In the genomic region with DNA sequence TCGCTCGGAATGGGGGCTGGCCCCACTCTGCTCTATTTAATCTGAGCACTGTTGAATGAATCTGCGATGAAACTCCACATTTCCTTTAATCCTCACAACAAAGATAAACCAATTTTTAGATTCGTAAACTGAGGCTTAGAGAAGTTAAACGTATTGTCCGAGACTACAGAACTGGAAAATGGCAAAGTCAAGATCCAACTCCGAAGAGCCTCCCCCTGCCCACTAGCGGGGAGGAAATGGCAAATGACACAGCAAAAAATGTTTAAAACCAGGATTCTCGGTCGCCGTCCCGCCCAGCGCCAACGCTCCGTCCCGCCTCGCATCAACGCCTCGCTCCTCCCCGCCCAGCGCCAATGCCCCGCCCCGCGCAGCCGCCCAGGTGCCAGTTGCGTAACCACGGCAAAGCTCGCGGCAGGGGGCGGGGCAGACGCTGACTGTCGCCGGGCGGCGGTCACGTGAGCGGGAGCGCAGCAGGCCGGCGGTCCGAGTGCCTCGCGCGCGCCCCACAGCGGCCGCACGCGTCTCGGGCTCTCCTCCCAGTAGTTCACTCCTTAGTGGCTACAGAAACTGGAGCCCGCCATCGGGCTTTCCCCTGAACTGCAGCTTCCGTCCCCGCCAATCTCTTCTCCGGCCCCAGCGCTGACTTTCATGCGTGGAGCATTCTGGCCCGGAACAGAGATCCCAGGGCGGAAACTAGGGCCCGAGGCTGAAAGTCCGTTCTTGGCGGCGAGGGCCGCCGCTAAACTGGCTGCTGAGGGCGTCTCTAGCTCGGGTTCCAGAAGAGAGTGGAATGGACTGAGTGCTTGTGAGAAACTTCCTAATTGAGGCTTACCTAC, we compare ENCODE assay signal across 1 cellular context.
TF ChIP-seq lines count a peak whose summit lies in the region.

No MANE protein-coding gene starts in this region.

TF ChIP-seq in HepG2, 621 proteins besides CTCF, POLR2A, EP300 and RAD21 (continued from another document and continues in another):
- peak; percentile 53; the same call in 1 of the 2 replicates for TF ChIP-seq RARA (CRISPR knock-in tag; IDR thresholded peaks at IDR 0.05)
- TF ChIP-seq ZNF501 (CRISPR knock-in tag; IDR thresholded peaks at IDR 0.05): peak; percentile 69
- TF ChIP-seq ZNF607 (CRISPR knock-in tag; IDR thresholded peaks at IDR 0.05; ENCODE audit: borderline replicate concordance): peak; percentile 90; the same call in 1 of the 2 replicates
- TF ChIP-seq NCOR1 (IDR thresholded peaks at IDR 0.05; ENCODE audit: borderline replicate concordance, low read length): no peak; the same call in 1 of the 2 replicates
- TF ChIP-seq CC2D1A (CRISPR knock-in tag; IDR thresholded peaks at IDR 0.05): no peak
- TF ChIP-seq ETV6 (CRISPR knock-in tag; conservative IDR thresholded peaks at IDR 0.05): peak; percentile 66; the same call in 1 of the 2 replicates
- peak; percentile 85; the same call in 1 of the 2 replicates for TF ChIP-seq NFKB2 (CRISPR knock-in tag; IDR thresholded peaks at IDR 0.05; ENCODE audit: borderline replicate concordance)
- no peak for TF ChIP-seq ZNF775 (CRISPR knock-in tag; IDR thresholded peaks at IDR 0.05; ENCODE audit: borderline replicate concordance)
- TF ChIP-seq FOXJ3 (CRISPR knock-in tag; IDR thresholded peaks at IDR 0.05; ENCODE audit: borderline replicate concordance): 0 out of 2 replicates have a peak, but pooled peaks have one; percentile 26
- no peak for TF ChIP-seq PRMT3 (CRISPR knock-in tag; IDR thresholded peaks at IDR 0.05; ENCODE audit: borderline replicate concordance, low read depth)
- no peak for TF ChIP-seq ZFP37 (CRISPR knock-in tag; IDR thresholded peaks at IDR 0.05; ENCODE audit: borderline replicate concordance)
- no peak for TF ChIP-seq SMAD9 (CRISPR knock-in tag; IDR thresholded peaks at IDR 0.05)
- TF ChIP-seq ZNF253 (CRISPR knock-in tag; IDR thresholded peaks at IDR 0.05; ENCODE audit: borderline replicate concordance): 0 out of 2 replicates have a peak, but pooled peaks have one; percentile 43
- no peak for TF ChIP-seq RCOR2 (CRISPR knock-in tag; IDR thresholded peaks at IDR 0.05)
- peak; percentile 69 for TF ChIP-seq ZFY (CRISPR knock-in tag; IDR thresholded peaks at IDR 0.05)
- TF ChIP-seq, protein P1, sequence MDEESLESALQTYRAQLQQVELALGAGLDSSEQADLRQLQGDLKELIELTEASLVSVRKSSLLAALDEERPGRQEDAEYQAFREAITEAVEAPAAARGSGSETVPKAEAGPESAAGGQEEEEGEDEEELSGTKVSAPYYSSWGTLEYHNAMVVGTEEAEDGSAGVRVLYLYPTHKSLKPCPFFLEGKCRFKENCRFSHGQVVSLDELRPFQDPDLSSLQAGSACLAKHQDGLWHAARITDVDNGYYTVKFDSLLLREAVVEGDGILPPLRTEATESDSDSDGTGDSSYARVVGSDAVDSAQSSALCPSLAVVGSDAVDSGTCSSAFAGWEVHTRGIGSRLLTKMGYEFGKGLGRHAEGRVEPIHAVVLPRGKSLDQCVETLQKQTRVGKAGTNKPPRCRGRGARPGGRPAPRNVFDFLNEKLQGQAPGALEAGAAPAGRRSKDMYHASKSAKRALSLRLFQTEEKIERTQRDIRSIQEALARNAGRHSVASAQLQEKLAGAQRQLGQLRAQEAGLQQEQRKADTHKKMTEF (CRISPR knock-in tag; IDR thresholded peaks at IDR 0.05): peak; percentile 96
- TF ChIP-seq NFIB (CRISPR knock-in tag; IDR thresholded peaks at IDR 0.05; ENCODE audit: borderline replicate concordance): no peak
- no peak for TF ChIP-seq ZFP36L2 (CRISPR knock-in tag; IDR thresholded peaks at IDR 0.05)
- TF ChIP-seq POGZ (CRISPR knock-in tag; IDR thresholded peaks at IDR 0.05): peak; percentile 82
- no peak for TF ChIP-seq ZNF510 (CRISPR knock-in tag; IDR thresholded peaks at IDR 0.05; ENCODE audit: low read depth)
- TF ChIP-seq, protein P2, sequence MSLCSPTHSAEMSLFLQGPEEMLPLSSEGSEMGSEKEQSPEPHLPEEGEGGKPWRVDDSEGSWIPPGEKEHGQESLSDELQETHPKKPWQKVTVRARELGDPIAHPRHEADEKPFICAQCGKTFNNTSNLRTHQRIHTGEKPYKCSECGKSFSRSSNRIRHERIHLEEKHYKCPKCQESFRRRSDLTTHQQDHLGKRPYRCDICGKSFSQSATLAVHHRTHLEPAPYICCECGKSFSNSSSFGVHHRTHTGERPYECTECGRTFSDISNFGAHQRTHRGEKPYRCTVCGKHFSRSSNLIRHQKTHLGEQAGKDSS (CRISPR knock-in tag; IDR thresholded peaks at IDR 0.05; ENCODE audit: borderline replicate concordance, low read depth): peak; percentile 65; the same call in 1 of the 2 replicates
- TF ChIP-seq, protein P3, sequence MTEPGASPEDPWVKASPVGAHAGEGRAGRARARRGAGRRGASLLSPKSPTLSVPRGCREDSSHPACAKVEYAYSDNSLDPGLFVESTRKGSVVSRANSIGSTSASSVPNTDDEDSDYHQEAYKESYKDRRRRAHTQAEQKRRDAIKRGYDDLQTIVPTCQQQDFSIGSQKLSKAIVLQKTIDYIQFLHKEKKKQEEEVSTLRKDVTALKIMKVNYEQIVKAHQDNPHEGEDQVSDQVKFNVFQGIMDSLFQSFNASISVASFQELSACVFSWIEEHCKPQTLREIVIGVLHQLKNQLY (CRISPR knock-in tag; IDR thresholded peaks at IDR 0.05): peak; percentile 91
- no peak for TF ChIP-seq ARNT (IDR thresholded peaks at IDR 0.05)
- TF ChIP-seq, protein P4, sequence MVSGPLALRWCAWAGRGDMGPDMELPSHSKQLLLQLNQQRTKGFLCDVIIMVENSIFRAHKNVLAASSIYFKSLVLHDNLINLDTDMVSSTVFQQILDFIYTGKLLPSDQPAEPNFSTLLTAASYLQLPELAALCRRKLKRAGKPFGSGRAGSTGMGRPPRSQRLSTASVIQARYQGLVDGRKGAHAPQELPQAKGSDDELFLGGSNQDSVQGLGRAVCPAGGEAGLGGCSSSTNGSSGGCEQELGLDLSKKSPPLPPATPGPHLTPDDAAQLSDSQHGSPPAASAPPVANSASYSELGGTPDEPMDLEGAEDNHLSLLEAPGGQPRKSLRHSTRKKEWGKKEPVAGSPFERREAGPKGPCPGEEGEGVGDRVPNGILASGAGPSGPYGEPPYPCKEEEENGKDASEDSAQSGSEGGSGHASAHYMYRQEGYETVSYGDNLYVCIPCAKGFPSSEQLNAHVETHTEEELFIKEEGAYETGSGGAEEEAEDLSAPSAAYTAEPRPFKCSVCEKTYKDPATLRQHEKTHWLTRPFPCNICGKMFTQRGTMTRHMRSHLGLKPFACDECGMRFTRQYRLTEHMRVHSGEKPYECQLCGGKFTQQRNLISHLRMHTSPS (CRISPR knock-in tag; IDR thresholded peaks at IDR 0.05; ENCODE audit: low read depth): peak; percentile 63; the same call in 1 of the 2 replicates
- TF ChIP-seq PHF20 (CRISPR knock-in tag; IDR thresholded peaks at IDR 0.05): 0 out of 2 replicates have a peak, but pooled peaks have one; percentile 51
- TF ChIP-seq, protein P5, sequence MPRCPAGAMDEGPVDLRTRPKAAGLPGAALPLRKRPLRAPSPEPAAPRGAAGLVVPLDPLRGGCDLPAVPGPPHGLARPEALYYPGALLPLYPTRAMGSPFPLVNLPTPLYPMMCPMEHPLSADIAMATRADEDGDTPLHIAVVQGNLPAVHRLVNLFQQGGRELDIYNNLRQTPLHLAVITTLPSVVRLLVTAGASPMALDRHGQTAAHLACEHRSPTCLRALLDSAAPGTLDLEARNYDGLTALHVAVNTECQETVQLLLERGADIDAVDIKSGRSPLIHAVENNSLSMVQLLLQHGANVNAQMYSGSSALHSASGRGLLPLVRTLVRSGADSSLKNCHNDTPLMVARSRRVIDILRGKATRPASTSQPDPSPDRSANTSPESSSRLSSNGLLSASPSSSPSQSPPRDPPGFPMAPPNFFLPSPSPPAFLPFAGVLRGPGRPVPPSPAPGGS (CRISPR knock-in tag; IDR thresholded peaks at IDR 0.05): peak; percentile 67; the same call in 1 of the 2 replicates
- TF ChIP-seq ZNF12 (CRISPR knock-in tag; IDR thresholded peaks at IDR 0.05): no peak
- TF ChIP-seq KLF13 (CRISPR knock-in tag; IDR thresholded peaks at IDR 0.05): no peak
- TF ChIP-seq HMG20B (CRISPR knock-in tag; conservative IDR thresholded peaks at IDR 0.05): 0 out of 2 replicates have a peak, but pooled peaks have one; percentile 34
- TF ChIP-seq ZNF556 (CRISPR knock-in tag; IDR thresholded peaks at IDR 0.05; ENCODE audit: borderline replicate concordance): peak; percentile 52; the same call in 1 of the 2 replicates
- peak; percentile 72; the same call in 1 of the 2 replicates for TF ChIP-seq CBFB (CRISPR knock-in tag; IDR thresholded peaks at IDR 0.05)
- TF ChIP-seq, protein P6, sequence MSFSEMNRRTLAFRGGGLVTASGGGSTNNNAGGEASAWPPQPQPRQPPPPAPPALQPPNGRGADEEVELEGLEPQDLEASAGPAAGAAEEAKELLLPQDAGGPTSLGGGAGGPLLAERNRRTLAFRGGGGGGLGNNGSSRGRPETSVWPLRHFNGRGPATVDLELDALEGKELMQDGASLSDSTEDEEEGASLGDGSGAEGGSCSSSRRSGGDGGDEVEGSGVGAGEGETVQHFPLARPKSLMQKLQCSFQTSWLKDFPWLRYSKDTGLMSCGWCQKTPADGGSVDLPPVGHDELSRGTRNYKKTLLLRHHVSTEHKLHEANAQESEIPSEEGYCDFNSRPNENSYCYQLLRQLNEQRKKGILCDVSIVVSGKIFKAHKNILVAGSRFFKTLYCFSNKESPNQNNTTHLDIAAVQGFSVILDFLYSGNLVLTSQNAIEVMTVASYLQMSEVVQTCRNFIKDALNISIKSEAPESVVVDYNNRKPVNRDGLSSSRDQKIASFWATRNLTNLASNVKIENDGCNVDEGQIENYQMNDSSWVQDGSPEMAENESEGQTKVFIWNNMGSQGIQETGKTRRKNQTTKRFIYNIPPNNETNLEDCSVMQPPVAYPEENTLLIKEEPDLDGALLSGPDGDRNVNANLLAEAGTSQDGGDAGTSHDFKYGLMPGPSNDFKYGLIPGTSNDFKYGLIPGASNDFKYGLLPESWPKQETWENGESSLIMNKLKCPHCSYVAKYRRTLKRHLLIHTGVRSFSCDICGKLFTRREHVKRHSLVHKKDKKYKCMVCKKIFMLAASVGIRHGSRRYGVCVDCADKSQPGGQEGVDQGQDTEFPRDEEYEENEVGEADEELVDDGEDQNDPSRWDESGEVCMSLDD (CRISPR knock-in tag; IDR thresholded peaks at IDR 0.05; ENCODE audit: borderline replicate concordance): no peak; the same call in 1 of the 2 replicates
- peak; percentile 56 for TF ChIP-seq ASH2L (IDR thresholded peaks at IDR 0.05; ENCODE audit: insufficient read length, low read depth, low read length)
- peak; percentile 99 for TF ChIP-seq SP5 (CRISPR knock-in tag; IDR thresholded peaks at IDR 0.05; ENCODE audit: borderline replicate concordance, low read depth)
- TF ChIP-seq CBX2 (IDR thresholded peaks at IDR 0.05; ENCODE audit: low read depth, low read length): no peak
- no peak for TF ChIP-seq CBX2 (CRISPR knock-in tag; IDR thresholded peaks at IDR 0.05; ENCODE audit: low read depth)
- TF ChIP-seq ZNF766 (CRISPR knock-in tag; IDR thresholded peaks at IDR 0.05; ENCODE audit: borderline replicate concordance): peak; percentile 68
- TF ChIP-seq PCBP2 (optimal IDR thresholded peaks at IDR 0.05; ENCODE audit: low read depth, low read length, poor library complexity, severe bottlenecking): no peak
- TF ChIP-seq JUN (CRISPR knock-in tag; IDR thresholded peaks at IDR 0.05): no peak
- TF ChIP-seq, protein P7, sequence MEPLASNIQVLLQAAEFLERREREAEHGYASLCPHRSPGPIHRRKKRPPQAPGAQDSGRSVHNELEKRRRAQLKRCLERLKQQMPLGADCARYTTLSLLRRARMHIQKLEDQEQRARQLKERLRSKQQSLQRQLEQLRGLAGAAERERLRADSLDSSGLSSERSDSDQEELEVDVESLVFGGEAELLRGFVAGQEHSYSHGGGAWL (CRISPR knock-in tag; IDR thresholded peaks at IDR 0.05): peak; percentile 73; the same call in 1 of the 2 replicates
- no peak for TF ChIP-seq NONO (IDR thresholded peaks at IDR 0.05)
- TF ChIP-seq NONO (CRISPR knock-in tag; conservative IDR thresholded peaks at IDR 0.05): peak; percentile 94
- no peak for TF ChIP-seq NPAS2 (CRISPR knock-in tag; IDR thresholded peaks at IDR 0.05; ENCODE audit: borderline replicate concordance)
- TF ChIP-seq YEATS4 (CRISPR knock-in tag; IDR thresholded peaks at IDR 0.05; ENCODE audit: borderline replicate concordance): peak; percentile 95
- TF ChIP-seq, protein P8, sequence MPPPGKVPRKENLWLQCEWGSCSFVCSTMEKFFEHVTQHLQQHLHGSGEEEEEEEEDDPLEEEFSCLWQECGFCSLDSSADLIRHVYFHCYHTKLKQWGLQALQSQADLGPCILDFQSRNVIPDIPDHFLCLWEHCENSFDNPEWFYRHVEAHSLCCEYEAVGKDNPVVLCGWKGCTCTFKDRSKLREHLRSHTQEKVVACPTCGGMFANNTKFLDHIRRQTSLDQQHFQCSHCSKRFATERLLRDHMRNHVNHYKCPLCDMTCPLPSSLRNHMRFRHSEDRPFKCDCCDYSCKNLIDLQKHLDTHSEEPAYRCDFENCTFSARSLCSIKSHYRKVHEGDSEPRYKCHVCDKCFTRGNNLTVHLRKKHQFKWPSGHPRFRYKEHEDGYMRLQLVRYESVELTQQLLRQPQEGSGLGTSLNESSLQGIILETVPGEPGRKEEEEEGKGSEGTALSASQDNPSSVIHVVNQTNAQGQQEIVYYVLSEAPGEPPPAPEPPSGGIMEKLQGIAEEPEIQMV (CRISPR knock-in tag; IDR thresholded peaks at IDR 0.05; ENCODE audit: low read depth): peak; percentile 80; the same call in 1 of the 2 replicates
- 0 out of 2 replicates have a peak, but pooled peaks have one; percentile 72 for TF ChIP-seq FIP1L1 (IDR thresholded peaks at IDR 0.05; ENCODE audit: borderline replicate concordance, insufficient read depth, low read depth, low read length)
- peak; percentile 75; the same call in 1 of the 2 replicates for TF ChIP-seq TSC22D2 (CRISPR knock-in tag; IDR thresholded peaks at IDR 0.05; ENCODE audit: borderline replicate concordance)
- TF ChIP-seq, protein P9, sequence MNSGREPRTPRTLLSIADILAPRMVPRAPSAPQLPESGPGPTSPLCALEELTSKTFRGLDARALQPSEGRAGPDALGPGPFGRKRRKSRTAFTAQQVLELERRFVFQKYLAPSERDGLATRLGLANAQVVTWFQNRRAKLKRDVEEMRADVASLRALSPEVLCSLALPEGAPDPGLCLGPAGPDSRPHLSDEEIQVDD (CRISPR knock-in tag; IDR thresholded peaks at IDR 0.05; ENCODE audit: borderline replicate concordance): 0 out of 2 replicates have a peak, but pooled peaks have one; percentile 51
- TF ChIP-seq SRF (IDR thresholded peaks at IDR 0.05; ENCODE audit: low read depth, low read length): no peak
- no peak for TF ChIP-seq SSRP1 (CRISPR knock-in tag; IDR thresholded peaks at IDR 0.05)
- TF ChIP-seq, protein P10, sequence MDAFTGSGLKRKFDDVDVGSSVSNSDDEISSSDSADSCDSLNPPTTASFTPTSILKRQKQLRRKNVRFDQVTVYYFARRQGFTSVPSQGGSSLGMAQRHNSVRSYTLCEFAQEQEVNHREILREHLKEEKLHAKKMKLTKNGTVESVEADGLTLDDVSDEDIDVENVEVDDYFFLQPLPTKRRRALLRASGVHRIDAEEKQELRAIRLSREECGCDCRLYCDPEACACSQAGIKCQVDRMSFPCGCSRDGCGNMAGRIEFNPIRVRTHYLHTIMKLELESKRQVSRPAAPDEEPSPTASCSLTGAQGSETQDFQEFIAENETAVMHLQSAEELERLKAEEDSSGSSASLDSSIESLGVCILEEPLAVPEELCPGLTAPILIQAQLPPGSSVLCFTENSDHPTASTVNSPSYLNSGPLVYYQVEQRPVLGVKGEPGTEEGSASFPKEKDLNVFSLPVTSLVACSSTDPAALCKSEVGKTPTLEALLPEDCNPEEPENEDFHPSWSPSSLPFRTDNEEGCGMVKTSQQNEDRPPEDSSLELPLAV (CRISPR knock-in tag; conservative IDR thresholded peaks at IDR 0.05; ENCODE audit: low read depth): no peak
- TF ChIP-seq MYC (CRISPR knock-in tag; IDR thresholded peaks at IDR 0.05; ENCODE audit: borderline replicate concordance): peak; percentile 88
